ENCODE assay signal across 11 cellular contexts in the genomic region with DNA sequence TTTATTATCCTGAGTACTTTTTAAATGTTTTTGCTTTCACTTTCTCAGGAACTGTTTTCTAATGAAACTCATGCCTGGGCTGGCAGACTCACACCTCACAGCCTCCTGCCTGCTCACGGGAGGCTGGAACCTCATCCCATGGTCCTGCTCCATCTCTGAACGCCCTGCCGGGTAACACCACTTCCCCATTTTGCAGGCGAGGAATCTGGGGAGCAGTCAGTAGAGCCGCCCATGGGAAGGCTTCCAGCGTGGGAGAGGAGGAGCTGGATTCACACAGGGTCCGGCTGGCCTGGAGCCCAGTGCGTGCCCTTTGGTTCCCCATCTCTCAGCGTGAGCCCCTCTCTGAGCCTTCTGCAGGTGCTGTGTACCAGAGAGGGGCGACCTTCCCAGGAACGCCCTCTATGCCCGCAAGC. TPM values are rescaled to one million over a fixed set of nuclear protein-coding genes. Genes with fewer than 3 reads are reported as not detected.
DNase-seq lines count a peak whose midpoint lies in the region; ATAC-seq, FAIRE-seq and TF ChIP-seq lines count a peak whose summit lies in the region.
"Had no signal": no experiment of that assay in that cellular context is flagged by ENCODE, and none has a peak within 500 bp of the region (broad histone marks: within the 10 kb centered on the region; RNA-seq: fewer than 3 reads in every experiment).

No MANE protein-coding gene starts in this region.

- H3K9ac ChIP-seq in mesenchymal stem cell (ENCODE audit: low read length) = peak overlapping the region; percentile 67

- H3K4me3 ChIP-seq in choroid plexus epithelial cell (ENCODE audit: low read depth, low read length) (peak overlapping the region; percentile 26), mesenchymal stem cell (ENCODE audit: insufficient read depth in 1 of 2, low read depth in 1 of 2, low read length in 2 of 2) (peak overlapping the region in 1 of 2 experiments; percentile 78), thyroid gland (replicated peaks in 1 of 3) (no peak overlapping the region)

- no peaks in the 10 kb centered on the region for H3K36me3 ChIP-seq in mesenchymal stem cell (ENCODE audit: control insufficient read depth in 1 of 2, insufficient read depth in 2 of 2, low read depth in 1 of 2, low read length in 2 of 2)
- H3K36me3 ChIP-seq in thyroid gland = no peaks in the 10 kb centered on the region
- H3K36me3 ChIP-seq: adrenal gland had no signal

- DNase-seq in KBM-7 (peak; percentile 15), choroid plexus epithelial cell (ENCODE audit: low read depth) (peak; percentile 40), mesenchymal stem cell (peak; percentile 27), thyroid gland (peak in 1 of 2 donors; percentile 23), RCC 7860 (ENCODE audit: low spot score) (no peak)
- DNase-seq: activated CD8-positive, alpha-beta T cell treated with anti-CD3 and anti-CD28 coated beads for 36 hours; stimulated activated CD8-positive, alpha-beta memory T cell treated with anti-CD3 and anti-CD28 coated beads, Interleukin-4, amount 100 ng/mL, for 48 hours; T-helper 1 cell had no signal

- no peak overlapping the region for H3K4me2 ChIP-seq in mesenchymal stem cell (ENCODE audit: low read length, poor library complexity, severe bottlenecking)

- H2BK15ac ChIP-seq in mesenchymal stem cell (ENCODE audit: low read depth, poor library complexity, severe bottlenecking) = no peak overlapping the region

- peak overlapping the region in 1 of 2 experiments; percentile 45 for H3K14ac ChIP-seq in mesenchymal stem cell (ENCODE audit: low read length in 2 of 2)

- no peaks in the 10 kb centered on the region for H3K79me1 ChIP-seq in mesenchymal stem cell (replicated peaks; ENCODE audit: low read length, poor library complexity, severe bottlenecking)

- intact Hi-C loops in thyroid gland (cut with DNase I) = no loop called here

- no peak for FAIRE-seq in RCC 7860 (lab: Jason Lieb, UNC)

- H4K8ac ChIP-seq in mesenchymal stem cell (ENCODE audit: low read length) = peak overlapping the region; percentile 57

- peak overlapping the region in 1 of 2 experiments; percentile 64 for H3K18ac ChIP-seq in mesenchymal stem cell (ENCODE audit: low read depth in 1 of 2, low read length in 2 of 2)

- H3K9me3 ChIP-seq in mesenchymal stem cell (ENCODE audit: control insufficient read depth, low read length) (no peaks in the 10 kb centered on the region), thyroid gland (no peaks in the 10 kb centered on the region)
- H3K9me3 ChIP-seq: adrenal gland had no signal

- no peak overlapping the region for H3K23ac ChIP-seq in mesenchymal stem cell (ENCODE audit: low read length in 2 of 2)

- in situ Hi-C loops in KBM-7 (cut with MboI; ENCODE audit: low pct_unique_long_range_greater_than_20kb, low sequenced_read_pairs) = no loop called here

- H2BK5ac ChIP-seq in mesenchymal stem cell (ENCODE audit: low read depth, low read length, poor library complexity, severe bottlenecking) = no peak overlapping the region

- TF ChIP-seq CTCF in choroid plexus epithelial cell (conservative IDR thresholded peaks at IDR 0.05; ENCODE audit: low read depth, low read length) = no peak
- no peak for TF ChIP-seq CTCF in thyroid gland (IDR thresholded peaks at IDR 0.05)

- H2AFZ ChIP-seq in mesenchymal stem cell (ENCODE audit: low read depth, low read length) = no peak overlapping the region

- H3K27ac ChIP-seq in mesenchymal stem cell (ENCODE audit: low read length, poor library complexity, severe bottlenecking) (no peak overlapping the region), thyroid gland (peak overlapping the region in 2 of 3 donors; percentile 53 to 58)

- no peak overlapping the region for H2AK5ac ChIP-seq in mesenchymal stem cell (ENCODE audit: low read length, severe bottlenecking)

- peak overlapping the region; percentile 15 for H4K91ac ChIP-seq in mesenchymal stem cell (ENCODE audit: low read length)

- no peak for ATAC-seq in HG03460 (IDR thresholded peaks at IDR 0.05; ENCODE audit: unreplicated experiment)
- ATAC-seq in HG03442 (IDR thresholded peaks at IDR 0.05; ENCODE audit: unreplicated experiment) = no peak
- ATAC-seq: activated CD8-positive, alpha-beta T cell treated with anti-CD3 and anti-CD28 coated beads for 36 hours had no signal

- no peak overlapping the region for H3K4ac ChIP-seq in mesenchymal stem cell (ENCODE audit: low read depth in 1 of 2, low read length in 2 of 2)

- TF ChIP-seq POLR2A in thyroid gland (IDR thresholded peaks at IDR 0.05) = no peak

- H3K4me1 ChIP-seq in mesenchymal stem cell (ENCODE audit: control insufficient read depth, insufficient read depth, low read depth, low read length) (peaks cover 15% of the 10 kb centered on the region), thyroid gland (peaks cover 12 to 29% of the 10 kb centered on the region in 2 donors)

- H3K27me3 ChIP-seq in mesenchymal stem cell (ENCODE audit: control insufficient read depth in 1 of 2, insufficient read depth in 1 of 2, low read length in 2 of 2) (peaks cover 21 to 91% of the 10 kb centered on the region in 2 experiments), thyroid gland (no peaks in the 10 kb centered on the region)
- H3K27me3 ChIP-seq: adrenal gland had no signal

- H2BK120ac ChIP-seq in mesenchymal stem cell (ENCODE audit: low read depth, low read length) = no peak overlapping the region

- H2BK12ac ChIP-seq in mesenchymal stem cell (ENCODE audit: low read length in 2 of 2) = no peak overlapping the region

- 84% methylated on average over 12 of the region's 12 CpGs for WGBS in mesenchymal stem cell
- WGBS in thyroid gland, 2 donors = 32 to 35% methylated on average over 10 of the region's 12 CpGs

RNA-seq across cellular contexts. Expression of a gene that starts 53.6 kb away (rescaled TPM):
- polyA plus RNA-seq in mesenchymal stem cell (2013, experiment 1 of 2) = 13.4 TPM
- 14.1 TPM for polyA plus RNA-seq in mesenchymal stem cell (2013, experiment 2 of 2)
- 1 to 10 TPM in 2 of 4 donors, under 1 TPM in 2; 0.78 to 3.5 (median 0.95) TPM for total RNA-seq in thyroid gland
